ENCODE assay signal across 9 cellular contexts in genomic region chrX:119573222-119573621, GRCh38. TPM values are rescaled to one million over a fixed set of nuclear protein-coding genes. Genes with fewer than 3 reads are reported as not detected.
A peak's percentile ranks its signal among the peaks of the same experiment; 100 is the strongest.
DNase-seq lines count a peak whose midpoint lies in the region; ATAC-seq and TF ChIP-seq lines count a peak whose summit lies in the region.
"Had no signal": no experiment of that assay in that cellular context is flagged by ENCODE, and none has a peak within 500 bp of the region (broad histone marks: within the 10 kb centered on the region; RNA-seq: fewer than 3 reads in every experiment).

No MANE protein-coding gene starts in this region.

- no peaks in the 10 kb centered on the region for H3K27me3 ChIP-seq in thoracic aorta (replicated peaks; ENCODE audit: insufficient read depth)

- H3K4me1 Mint-ChIP-seq in activated T-cell treated with anti-CD3 and anti-CD28 coated beads, Interleukin-2, amount 50 U/mL, for 24 hours (ENCODE audit: low read depth): peaks cover 25% of the 10 kb centered on the region
- H3K4me1 Mint-ChIP-seq in activated naive CD8-positive, alpha-beta T cell treated with anti-CD3 and anti-CD28 coated beads, Interleukin-2, amount 50 U/mL, for 24 hours: peaks cover 12% of the 10 kb centered on the region
- peaks cover 9 to 22% of the 10 kb centered on the region in 2 donors for H3K4me1 Mint-ChIP-seq in immature natural killer cell

- H3K9me3 ChIP-seq in thoracic aorta: no peaks in the 10 kb centered on the region

- TF ChIP-seq CTCF in thoracic aorta (IDR thresholded peaks at IDR 0.05): no peak

- no peak for DNase-seq in activated T-cell treated with anti-CD3 and anti-CD28 coated beads, Interleukin-2, amount 50 U/mL, for 24 hours
- no peak for DNase-seq in activated T-cell treated with anti-CD3 and anti-CD28 coated beads, Interleukin-2, amount 50 U/mL, for 48 hours
- no peak for DNase-seq in activated naive CD8-positive, alpha-beta T cell treated with anti-CD3 and anti-CD28 coated beads, Interleukin-2, amount 50 U/mL, for 24 hours
- DNase-seq in immature natural killer cell (no peak), thoracic aorta (ENCODE audit: low spot score) (no peak), NCI-H2081 (lab: John Stamatoyannopoulos, UW) (no peak), AG08396 (ENCODE audit: low spot score) (no peak), DMS114 treated with DMSO at 0.1 percent for 48 hours (lab: John Stamatoyannopoulos, UW; ENCODE audit: unreplicated experiment) (no peak)

- no peak for ATAC-seq in activated naive CD8-positive, alpha-beta T cell treated with anti-CD3 and anti-CD28 coated beads, Interleukin-2, amount 50 U/mL, for 24 hours
- ATAC-seq in thoracic aorta (ENCODE audit: insufficient number of reproducible peaks, low FRiP score, low read depth): no peak
- ATAC-seq: esophagus mucosa had no signal

- H3K27ac Mint-ChIP-seq in activated T-cell treated with anti-CD3 and anti-CD28 coated beads, Interleukin-2, amount 50 U/mL, for 24 hours: no peak overlapping the region
- H3K27ac Mint-ChIP-seq in activated naive CD8-positive, alpha-beta T cell treated with anti-CD3 and anti-CD28 coated beads, Interleukin-2, amount 50 U/mL, for 24 hours: no peak overlapping the region
- peak overlapping the region in 4 of 6 donors; percentile 18 to 85 (median 50) for H3K27ac Mint-ChIP-seq in immature natural killer cell

- no peaks in the 10 kb centered on the region for H3K36me3 ChIP-seq in thoracic aorta

- H3K4me3 ChIP-seq in thoracic aorta: peak overlapping the region; percentile 91

- peak overlapping the region; percentile 87 to 94 for H3K27ac ChIP-seq in thoracic aorta

- peaks cover 21% of the 10 kb centered on the region for H3K36me3 Mint-ChIP-seq in activated T-cell treated with anti-CD3 and anti-CD28 coated beads, Interleukin-2, amount 50 U/mL, for 24 hours (ENCODE audit: low read depth)
- peaks cover 8% of the 10 kb centered on the region for H3K36me3 Mint-ChIP-seq in activated naive CD8-positive, alpha-beta T cell treated with anti-CD3 and anti-CD28 coated beads, Interleukin-2, amount 50 U/mL, for 24 hours (ENCODE audit: low read depth)
- no peaks in the 10 kb centered on the region for H3K36me3 Mint-ChIP-seq in immature natural killer cell

- peaks cover 0 to 12% of the 10 kb centered on the region in 2 donors for H3K4me1 ChIP-seq in thoracic aorta (ENCODE audit: control insufficient read depth in 1 of 2, low read depth in 2 of 2)

- no peaks in the 10 kb centered on the region for H3K9me3 Mint-ChIP-seq in activated T-cell treated with anti-CD3 and anti-CD28 coated beads, Interleukin-2, amount 50 U/mL, for 24 hours
- no peaks in the 10 kb centered on the region for H3K9me3 Mint-ChIP-seq in activated naive CD8-positive, alpha-beta T cell treated with anti-CD3 and anti-CD28 coated beads, Interleukin-2, amount 50 U/mL, for 24 hours
- no peaks in the 10 kb centered on the region for H3K9me3 Mint-ChIP-seq in immature natural killer cell

- peak overlapping the region; percentile 86 for H3K4me3 Mint-ChIP-seq in activated T-cell treated with anti-CD3 and anti-CD28 coated beads, Interleukin-2, amount 50 U/mL, for 24 hours
- peak overlapping the region; percentile 90 for H3K4me3 Mint-ChIP-seq in activated naive CD8-positive, alpha-beta T cell treated with anti-CD3 and anti-CD28 coated beads, Interleukin-2, amount 50 U/mL, for 24 hours
- H3K4me3 Mint-ChIP-seq in immature natural killer cell: peak overlapping the region in 4 of 5 donors; percentile 69 to 92 (median 87)

- H3K27me3 Mint-ChIP-seq in activated T-cell treated with anti-CD3 and anti-CD28 coated beads, Interleukin-2, amount 50 U/mL, for 24 hours: peaks cover 23% of the 10 kb centered on the region
- no peaks in the 10 kb centered on the region for H3K27me3 Mint-ChIP-seq in activated naive CD8-positive, alpha-beta T cell treated with anti-CD3 and anti-CD28 coated beads, Interleukin-2, amount 50 U/mL, for 24 hours
- peaks cover 3 to 11% (median 4%) of the 10 kb centered on the region in 3 donors for H3K27me3 Mint-ChIP-seq in immature natural killer cell (ENCODE audit: low read depth in 3 of 3)

RNA-seq across cellular contexts. Expression of gene UBE2A, which starts 1.1 kb away (rescaled TPM):
- 10 to 100 TPM; 72.8 to 96.1 (median 76.0) TPM for polyA plus RNA-seq in immature natural killer cell
- 10 to 100 TPM; 37.4 to 50.7 TPM for total RNA-seq in thoracic aorta

RNA-seq across cellular contexts. Expression of gene STEEP1, which starts 8.0 kb away (rescaled TPM):
- polyA plus RNA-seq in immature natural killer cell: 10 to 100 TPM in 2 of 3 donors, 1 to 10 TPM in 1; 5.5 to 21.1 (median 11.2) TPM
- 10 to 100 TPM; 32.0 to 51.9 TPM for total RNA-seq in thoracic aorta

RNA-seq across cellular contexts. Expression of gene NKRF, which starts 33.0 kb away (rescaled TPM):
- 1 to 10 TPM; 2.4 to 4.2 (median 2.6) TPM for polyA plus RNA-seq in immature natural killer cell
- 1 to 10 TPM; 3.8 to 8.3 TPM for total RNA-seq in thoracic aorta

Comparison
In these comparisons a context has a peak if more than half of its experiments do, and no peak if none do; other contexts are left out.
1. H3K27ac Mint-ChIP-seq: peak in immature natural killer cell (4 of 6); none in activated T-cell treated with anti-CD3 and anti-CD28 coated beads, Interleukin-2, amount 50 U/mL, for 24 hours (single experiment) and activated naive CD8-positive, alpha-beta T cell treated with anti-CD3 and anti-CD28 coated beads, Interleukin-2, amount 50 U/mL, for 24 hours (single experiment).
2. Peak in every context shown above with its lines, with median percentiles within 50 percentile points of each other: H3K4me3 Mint-ChIP-seq.